ENCODE assay signal across 19 cellular contexts in the genomic region with DNA sequence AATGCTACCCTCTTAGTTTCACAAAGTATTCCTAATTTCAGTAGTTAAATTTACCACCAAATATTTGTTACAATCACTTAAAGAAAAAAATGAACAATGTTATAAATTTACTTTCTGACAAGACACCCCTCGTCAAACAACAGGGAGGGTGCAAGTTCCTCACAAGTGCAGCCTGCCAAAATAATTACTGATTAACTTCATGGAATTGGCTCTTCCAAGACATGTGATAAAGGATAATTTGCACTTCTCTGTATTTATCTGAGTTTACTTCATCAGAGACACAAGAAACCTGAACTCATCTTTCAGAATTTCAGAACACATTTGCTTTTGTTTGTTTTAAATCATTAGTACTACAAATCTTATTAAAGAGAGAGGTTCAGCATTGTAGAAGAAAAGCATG.
DNase-seq lines count a peak whose midpoint lies in the region; ATAC-seq, FAIRE-seq and TF ChIP-seq lines count a peak whose summit lies in the region.
"Had no signal": no experiment of that assay in that cellular context is flagged by ENCODE, and none has a peak within 500 bp of the region (broad histone marks: within the 10 kb centered on the region; RNA-seq: fewer than 3 reads in every experiment).

No MANE protein-coding gene starts in this region.

- H3K4me1 ChIP-seq in A549 (no peaks in the 10 kb centered on the region), kidney (ENCODE audit: control insufficient read depth in 1 of 2, insufficient read depth in 1 of 2, low read depth in 1 of 2, low read length in 2 of 2) (no peaks in the 10 kb centered on the region)
- H3K4me1 ChIP-seq in CD8-positive, alpha-beta T cell (ENCODE audit: insufficient read depth, low read length), result no peaks in the 10 kb centered on the region

- POLR2A ChIA-PET in A549 (lab: Yijun Ruan, JAX) (no interaction called here), WTC11 (lab: Charles Lee) (no interaction called here)
- POLR2A ChIA-PET in CD8-positive, alpha-beta T cell (lab: Charles Lee), result no interaction called here

- H3K27ac ChIP-seq in A549 (no peak overlapping the region), kidney (ENCODE audit: low read depth in 2 of 2, low read length in 2 of 2) (no peak overlapping the region)
- H3K27ac ChIP-seq in CD8-positive, alpha-beta T cell (ENCODE audit: low read depth, low read length), result no peak overlapping the region
- H3K27ac ChIP-seq: BLaER1 treated with 17β-estradiol and CSF1 and Interleukin-3, amounts not matched to agents 10 nM and 100 nM; HL-60 had no signal

- TF ChIP-seq CTCF in A549 (IDR thresholded peaks at IDR 0.05) (no peak), WTC11 (IDR thresholded peaks at IDR 0.05) (no peak), kidney (IDR thresholded peaks at IDR 0.05; ENCODE audit: borderline replicate concordance, extremely low read depth, insufficient read depth) (no peak), progenitor cell of endocrine pancreas (IDR thresholded peaks at IDR 0.05; ENCODE audit: unreplicated experiment) (no peak)
- TF ChIP-seq CTCF in CD8-positive, alpha-beta T cell (IDR thresholded peaks at IDR 0.05), result no peak

- CTCF ChIA-PET in A549 (lab: Yijun Ruan, JAX), result interaction anchor here (1.6 to 3.3 kb wide), 2 partner anchors 18 to 23 kb away, joined by 4 to 10 read pairs; no protein-coding TSS in a partner anchor
- CTCF ChIA-PET in WTC11 (lab: Charles Lee), result interaction anchor here (1.5 kb wide), 1 partner anchor 17 kb away, joined by 3 read pairs; no protein-coding TSS in a partner anchor
- CTCF ChIA-PET in CD8-positive, alpha-beta T cell (lab: Charles Lee), result interaction anchor here (0.8 to 2.7 kb wide), 2 partner anchors 17 to 24 kb away, joined by 3 to 9 read pairs; no protein-coding TSS in a partner anchor

- no peaks in the 10 kb centered on the region for H3K36me3 ChIP-seq in kidney (ENCODE audit: control insufficient read depth in 1 of 2, insufficient read depth in 2 of 2, low read length in 2 of 2)
- no peaks in the 10 kb centered on the region for H3K36me3 ChIP-seq in CD8-positive, alpha-beta T cell (ENCODE audit: insufficient read depth, low read length)

- H3K9ac ChIP-seq in kidney (ENCODE audit: low read length in 2 of 2), result no peak overlapping the region
- H3K9ac ChIP-seq: BLaER1 treated with 17β-estradiol and CSF1 and Interleukin-3, amounts not matched to agents 10 nM and 100 nM had no signal

- H3K36me3 Mint-ChIP-seq in WTC11 (no peaks in the 10 kb centered on the region), progenitor cell of endocrine pancreas (ENCODE audit: insufficient read depth) (no peaks in the 10 kb centered on the region)
- H3K36me3 Mint-ChIP-seq in CD8-positive, alpha-beta T cell, result peaks cover 4% of the 10 kb centered on the region

- H3K9me3 Mint-ChIP-seq in WTC11 (no peaks in the 10 kb centered on the region), progenitor cell of endocrine pancreas (ENCODE audit: low read depth) (no peaks in the 10 kb centered on the region)
- H3K9me3 Mint-ChIP-seq in CD8-positive, alpha-beta T cell, result no peaks in the 10 kb centered on the region
- H3K9me3 Mint-ChIP-seq: CD4-positive, alpha-beta T cell; HFFc6 had no signal

- H3K27me3 Mint-ChIP-seq in WTC11 (ENCODE audit: low read depth), result no peaks in the 10 kb centered on the region
- no peaks in the 10 kb centered on the region for H3K27me3 Mint-ChIP-seq in progenitor cell of endocrine pancreas
- no peaks in the 10 kb centered on the region for H3K27me3 Mint-ChIP-seq in CD8-positive, alpha-beta T cell (ENCODE audit: low read depth)
- H3K27me3 Mint-ChIP-seq: CD4-positive, alpha-beta T cell had no signal

- H3K27ac Mint-ChIP-seq in WTC11 (0 out of 2 replicates have a peak overlapping the region, but pooled peaks have one; percentile 50), progenitor cell of endocrine pancreas (peak overlapping the region; percentile 91)
- H3K27ac Mint-ChIP-seq in CD8-positive, alpha-beta T cell, result no peak overlapping the region
- H3K27ac Mint-ChIP-seq: CD4-positive, alpha-beta T cell; HFFc6 had no signal

- intact Hi-C loops in kidney (cut with DNase I), result no loop called here
- intact Hi-C loops in CD8-positive, alpha-beta T cell (cut with DNase I, micrococcal nuclease), result no loop called here

- no peak for TF ChIP-seq RAD21 in A549 (conservative IDR thresholded peaks at IDR 0.05 in 1 of 2, IDR thresholded peaks at IDR 0.05 in 1 of 2)

- TF ChIP-seq POLR2A in A549 (IDR thresholded peaks at IDR 0.05; ENCODE audit: low read length), result no peak

- FAIRE-seq in A549 (lab: Jason Lieb, UNC) (peak; percentile 7), kidney (lab: Jason Lieb, UNC) (peak; percentile 76)
- FAIRE-seq: GM12891, GM19239, H1 had no signal

- H3K4me1 Mint-ChIP-seq in WTC11 (peaks cover 24% of the 10 kb centered on the region), progenitor cell of endocrine pancreas (ENCODE audit: low read depth) (peaks cover 25% of the 10 kb centered on the region)
- peaks cover 19% of the 10 kb centered on the region for H3K4me1 Mint-ChIP-seq in CD8-positive, alpha-beta T cell (ENCODE audit: low read depth)

- no peak for TF ChIP-seq EP300 in A549 (IDR thresholded peaks at IDR 0.05)

- H3K4me3 ChIP-seq in A549 (no peak overlapping the region), kidney (ENCODE audit: low read length in 2 of 2) (peak overlapping the region in 1 of 2 donors; percentile 17)
- H3K4me3 ChIP-seq in CD8-positive, alpha-beta T cell (ENCODE audit: low read depth, low read length), result no peak overlapping the region
- H3K4me3 ChIP-seq: BLaER1 treated with 17β-estradiol and CSF1 and Interleukin-3, amounts not matched to agents 10 nM and 100 nM had no signal

- ATAC-seq in A549 (no peak), WTC11 (no peak)
- ATAC-seq in CD8-positive, alpha-beta T cell, result no peak

- DNase-seq in A549 (ENCODE audit: low read depth in 1 of 2, low spot score in 1 of 2) (no peak), WTC11 (ENCODE audit: low spot score) (no peak), kidney (no peak), progenitor cell of endocrine pancreas (ENCODE audit: low spot score, unreplicated experiment) (no peak), NOMO-1 treated with dmso at 0.1 percent for 144 hours (lab: John Stamatoyannopoulos, UW; ENCODE audit: unreplicated experiment) (no peak), GF-D8 (lab: John Stamatoyannopoulos, UW) (no peak)
- no peak for DNase-seq in CD8-positive, alpha-beta T cell
- DNase-seq: 8988T; ACHN; CD4-positive, alpha-beta T cell; DMS79; HCEC 1CT; HFFc6; KBM-7 had no signal

- H3K9me3 ChIP-seq in A549 (no peaks in the 10 kb centered on the region), kidney (ENCODE audit: control insufficient read depth in 1 of 2, low read length in 2 of 2) (no peaks in the 10 kb centered on the region)
- no peaks in the 10 kb centered on the region for H3K9me3 ChIP-seq in CD8-positive, alpha-beta T cell (ENCODE audit: low read length)
- H3K9me3 ChIP-seq: BLaER1 treated with 17β-estradiol and CSF1 and Interleukin-3, amounts not matched to agents 10 nM and 100 nM had no signal

- H3K4me2 ChIP-seq in A549, result no peak overlapping the region
- H3K4me2 ChIP-seq: BLaER1 treated with 17β-estradiol and CSF1 and Interleukin-3, amounts not matched to agents 10 nM and 100 nM had no signal

- no peaks in the 10 kb centered on the region for H3K27me3 ChIP-seq in CD8-positive, alpha-beta T cell (ENCODE audit: insufficient read depth, low read length)
- H3K27me3 ChIP-seq: BLaER1 treated with 17β-estradiol and CSF1 and Interleukin-3, amounts not matched to agents 10 nM and 100 nM had no signal

- H3K4me3 Mint-ChIP-seq in WTC11, result no peak overlapping the region
- no peak overlapping the region for H3K4me3 Mint-ChIP-seq in progenitor cell of endocrine pancreas (ENCODE audit: low read depth)
- no peak overlapping the region for H3K4me3 Mint-ChIP-seq in CD8-positive, alpha-beta T cell
- H3K4me3 Mint-ChIP-seq: CD4-positive, alpha-beta T cell; HFFc6 had no signal

- WGBS in A549 (ENCODE audit: missing lambda C conversion rate), result 85% methylated on average over 1 of the region's 1 CpG

TF ChIP-seq in A549, 52 proteins besides CTCF, POLR2A, EP300 and RAD21 (continues in another document):
- no peak for TF ChIP-seq NFE2L2 (conservative IDR thresholded peaks at IDR 0.05; ENCODE audit: low read length)
- no peak for TF ChIP-seq CBX2 (IDR thresholded peaks at IDR 0.05; ENCODE audit: borderline replicate concordance, low read depth)
- TF ChIP-seq MAFK (IDR thresholded peaks at IDR 0.05; ENCODE audit: partially characterized antibody), result no peak
- TF ChIP-seq ZC3H11A (IDR thresholded peaks at IDR 0.05), result no peak
- TF ChIP-seq FOSB (CRISPR knock-in tag; IDR thresholded peaks at IDR 0.05), result no peak
- TF ChIP-seq CBX8 (IDR thresholded peaks at IDR 0.05), result no peak
- TF ChIP-seq RNF2 (IDR thresholded peaks at IDR 0.05; ENCODE audit: borderline replicate concordance, low read depth), result no peak
- TF ChIP-seq NR3C1 (IDR thresholded peaks at IDR 0.05), result no peak
- TF ChIP-seq PHF8 (IDR thresholded peaks at IDR 0.05; ENCODE audit: borderline replicate concordance, low read depth), result no peak

TF ChIP-seq in WTC11, 78 proteins besides CTCF, POLR2A, EP300 and RAD21:
- no peak for TF ChIP-seq PRRX2 (CRISPR knock-in tag; IDR thresholded peaks at IDR 0.05)
